In the genomic region with DNA sequence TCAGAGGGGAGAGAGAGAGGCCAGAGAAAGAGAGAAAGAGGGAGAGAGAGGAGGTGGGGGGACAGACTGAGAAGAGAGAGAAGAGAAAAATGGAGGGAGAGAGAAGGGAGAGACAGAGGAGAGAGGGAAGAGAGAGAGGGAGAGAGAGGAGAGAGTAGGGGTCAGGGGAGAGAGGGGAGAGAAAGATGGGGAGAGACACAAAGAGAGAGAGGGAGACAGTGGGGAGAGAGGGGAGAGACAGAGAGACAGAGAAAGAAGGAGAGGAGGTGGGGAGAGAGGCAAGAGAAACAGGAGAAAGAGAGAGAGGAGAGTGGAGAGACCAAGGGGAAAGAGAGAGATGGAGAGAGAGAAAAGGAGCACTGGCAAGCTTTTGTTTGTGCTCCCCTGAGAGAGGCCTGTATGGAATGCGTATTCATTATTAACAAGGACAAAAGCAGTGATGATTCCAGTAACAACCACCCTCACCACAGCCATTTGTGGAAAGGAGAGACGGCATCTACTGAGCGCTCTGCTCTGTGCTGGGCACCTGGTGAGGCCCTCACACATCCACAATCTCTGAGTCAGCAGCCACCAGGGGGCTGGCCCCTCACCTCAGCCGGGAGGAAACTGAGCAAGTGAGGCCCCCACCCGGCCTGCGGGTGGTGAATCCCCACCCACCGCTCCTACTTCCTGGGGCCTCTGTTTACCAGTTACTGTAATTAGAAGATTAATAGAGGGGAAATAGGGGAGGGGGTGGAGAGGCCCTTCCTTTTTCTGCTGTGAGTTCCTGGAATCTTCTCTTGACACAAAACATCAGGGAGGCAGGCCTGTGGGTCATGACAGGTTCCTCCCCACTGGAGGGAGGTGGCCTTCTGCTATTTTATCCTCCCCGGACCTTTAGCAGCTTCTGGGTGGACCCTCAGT, we compare ENCODE assay signal across 2 cellular contexts.
TF ChIP-seq lines count a peak whose summit lies in the region.

No MANE protein-coding gene starts in this region.

TF ChIP-seq in IMR-90, 13 proteins besides CTCF, POLR2A, EP300 and RAD21:
- TF ChIP-seq FOS (IDR thresholded peaks at IDR 0.05; ENCODE audit: low read depth, low read length) (no peak), MAZ (IDR thresholded peaks at IDR 0.05; ENCODE audit: borderline replicate concordance, low read depth, low read length) (no peak), RCOR1 (IDR thresholded peaks at IDR 0.05; ENCODE audit: insufficient replicate concordance, low read length) (no peak), MXI1 (IDR thresholded peaks at IDR 0.05; ENCODE audit: borderline replicate concordance, low read depth, low read length) (no peak), BHLHE40 (IDR thresholded peaks at IDR 0.05; ENCODE audit: low read depth, low read length) (no peak), ELK1 (IDR thresholded peaks at IDR 0.05; ENCODE audit: borderline replicate concordance, low read depth, low read length) (no peak), NFE2L2 (IDR thresholded peaks at IDR 0.05; ENCODE audit: low read depth, low read length) (no peak), SMC3 (IDR thresholded peaks at IDR 0.05; ENCODE audit: low read depth, low read length) (no peak), RFX5 (IDR thresholded peaks at IDR 0.05; ENCODE audit: low read depth, low read length) (no peak), CHD1 (IDR thresholded peaks at IDR 0.05; ENCODE audit: low read depth, low read length) (no peak), CEBPB (IDR thresholded peaks at IDR 0.05; ENCODE audit: low read depth, low read length) (no peak), MAFK (IDR thresholded peaks at IDR 0.05; ENCODE audit: low read depth, low read length) (no peak)
- TF ChIP-seq, protein P1, sequence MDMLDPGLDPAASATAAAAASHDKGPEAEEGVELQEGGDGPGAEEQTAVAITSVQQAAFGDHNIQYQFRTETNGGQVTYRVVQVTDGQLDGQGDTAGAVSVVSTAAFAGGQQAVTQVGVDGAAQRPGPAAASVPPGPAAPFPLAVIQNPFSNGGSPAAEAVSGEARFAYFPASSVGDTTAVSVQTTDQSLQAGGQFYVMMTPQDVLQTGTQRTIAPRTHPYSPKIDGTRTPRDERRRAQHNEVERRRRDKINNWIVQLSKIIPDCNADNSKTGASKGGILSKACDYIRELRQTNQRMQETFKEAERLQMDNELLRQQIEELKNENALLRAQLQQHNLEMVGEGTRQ (IDR thresholded peaks at IDR 0.05; ENCODE audit: low read depth, low read length) = no peak

TF ChIP-seq in endothelial cell of umbilical vein, 7 proteins besides CTCF, POLR2A, EP300 and RAD21:
- TF ChIP-seq FOS (IDR thresholded peaks at IDR 0.05; ENCODE audit: borderline replicate concordance, insufficient read depth, low read length) (no peak), EZH2 (IDR thresholded peaks at IDR 0.05; ENCODE audit: borderline replicate concordance, low read depth, low read length, severe bottlenecking) (no peak), POLR2AphosphoS5 (IDR thresholded peaks at IDR 0.05; ENCODE audit: insufficient read depth, low read depth, low read length) (no peak), JUN (IDR thresholded peaks at IDR 0.05; ENCODE audit: borderline replicate concordance, insufficient read depth, insufficient read length, low read depth) (no peak), MYC (IDR thresholded peaks at IDR 0.05; ENCODE audit: low read depth, low read length) (no peak), GATA2 (IDR thresholded peaks at IDR 0.05; ENCODE audit: insufficient read depth, insufficient read length, low read depth, low read length) (no peak)
- TF ChIP-seq, protein P2, sequence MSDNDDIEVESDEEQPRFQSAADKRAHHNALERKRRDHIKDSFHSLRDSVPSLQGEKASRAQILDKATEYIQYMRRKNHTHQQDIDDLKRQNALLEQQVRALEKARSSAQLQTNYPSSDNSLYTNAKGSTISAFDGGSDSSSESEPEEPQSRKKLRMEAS (IDR thresholded peaks at IDR 0.05; ENCODE audit: insufficient read depth, insufficient read length) = no peak
